ENCODE assay signal across 26 cellular contexts in genomic region chr1:2497891-2498290, GRCh38. TPM values are rescaled to one million over a fixed set of nuclear protein-coding genes. Genes with fewer than 3 reads are reported as not detected.
"Had no signal": no experiment of that assay in that cellular context is flagged by ENCODE, and none has a peak within 500 bp of the region (broad histone marks: within the 10 kb centered on the region; RNA-seq: fewer than 3 reads in every experiment).

No MANE protein-coding gene starts in this region.

- H3K4me3 ChIP-seq: SK-N-MC had no signal

- ATAC-seq: activated CD8-positive, alpha-beta T cell treated with anti-CD3 and anti-CD28 coated beads for 36 hours; activated T-cell treated with anti-CD3 and anti-CD28 coated beads, Interleukin-2, amount 50 U/mL, for 72 hours; PC-3; T-cell had no signal

- DNase-seq: activated CD4-positive, CD25-positive, alpha-beta regulatory T cell; activated CD8-positive, alpha-beta memory T cell treated with anti-CD3 and anti-CD28 coated beads, Interleukin-2, amount 50 U/mL, for 4 hours; activated CD8-positive, alpha-beta T cell treated with anti-CD3 and anti-CD28 coated beads for 36 hours; activated gamma-delta T cell treated with Interleukin-2 at 50 U/mL for 16 hours; activated naive CD4-positive, alpha-beta T cell treated with anti-CD3 and anti-CD28 coated beads, Interleukin-2, amount 10 ng/mL, durations not matched to agents 7 days and 5 days; activated naive CD8-positive, alpha-beta T cell treated with anti-CD3 and anti-CD28 coated beads for 36 hours; activated T-cell treated with anti-CD3 and anti-CD28 coated beads, Interleukin-2, amount 50 U/mL, for 72 hours; cerebellar nuclear complex; NCI-H1092 treated with DMSO at 0.1 percent for 48 hours; NCI-H1417 treated with DMSO at 0.1 percent for 48 hours; NCI-H1694; NCI-H2029; NCI-H2107; NCI-H2171 treated with DMSO at 0.1 percent for 48 hours; NCI-H226; NCI-H526; NCI-H82; PC-3; SIG-M5; T-cell had no signal

- H3K4me3 Mint-ChIP-seq: activated CD8-positive, alpha-beta T cell treated with anti-CD3 and anti-CD28 coated beads for 36 hours; activated naive CD4-positive, alpha-beta T cell treated with anti-CD3 and anti-CD28 coated beads, Interleukin-2, amount 10 ng/mL, durations not matched to agents 7 days and 5 days; activated naive CD8-positive, alpha-beta T cell treated with anti-CD3 and anti-CD28 coated beads for 36 hours; activated T-cell treated with anti-CD3 and anti-CD28 coated beads, Interleukin-2, amount 50 U/mL, for 72 hours; T-cell had no signal

- H3K27me3 Mint-ChIP-seq: activated CD8-positive, alpha-beta T cell treated with anti-CD3 and anti-CD28 coated beads for 36 hours; activated naive CD8-positive, alpha-beta T cell treated with anti-CD3 and anti-CD28 coated beads for 36 hours; T-cell had no signal

- H3K9me3 Mint-ChIP-seq: activated CD8-positive, alpha-beta T cell treated with anti-CD3 and anti-CD28 coated beads for 36 hours; activated naive CD4-positive, alpha-beta T cell treated with anti-CD3 and anti-CD28 coated beads, Interleukin-2, amount 10 ng/mL, durations not matched to agents 7 days and 5 days; activated naive CD8-positive, alpha-beta T cell treated with anti-CD3 and anti-CD28 coated beads for 36 hours; activated T-cell treated with anti-CD3 and anti-CD28 coated beads, Interleukin-2, amount 50 U/mL, for 72 hours; activated T-helper 2 cell treated with anti-CD3 and anti-CD28 coated beads, Interferon-gamma antibody, Interleukin-2, Interleukin-4, amounts not matched to agents 10 μg/mL and 5 μg/mL and 100 μg/mL, durations not matched to agents 14 hours and 24 hours and 36 hours; T-cell had no signal

- H3K36me3 Mint-ChIP-seq: activated naive CD4-positive, alpha-beta T cell treated with anti-CD3 and anti-CD28 coated beads, Interleukin-2, amount 10 ng/mL, durations not matched to agents 7 days and 5 days; activated naive CD8-positive, alpha-beta T cell treated with anti-CD3 and anti-CD28 coated beads for 36 hours; T-cell had no signal

- H3K27ac Mint-ChIP-seq: activated CD8-positive, alpha-beta T cell treated with anti-CD3 and anti-CD28 coated beads for 36 hours; activated naive CD4-positive, alpha-beta T cell treated with anti-CD3 and anti-CD28 coated beads, Interleukin-2, amount 10 ng/mL, durations not matched to agents 7 days and 5 days; activated naive CD8-positive, alpha-beta T cell treated with anti-CD3 and anti-CD28 coated beads for 36 hours; activated T-cell treated with anti-CD3 and anti-CD28 coated beads, Interleukin-2, amount 50 U/mL, for 72 hours; activated T-helper 2 cell treated with anti-CD3 and anti-CD28 coated beads, Interferon-gamma antibody, Interleukin-2, Interleukin-4, amounts not matched to agents 10 μg/mL and 5 μg/mL and 100 μg/mL, durations not matched to agents 14 hours and 24 hours and 36 hours; T-cell had no signal

- H3K27ac ChIP-seq: SK-N-MC, VCaP had no signal

RNA-seq across cellular contexts. Expression of gene PLCH2, which starts 21.8 kb away (rescaled TPM):
- total RNA-seq: NCI-H460 had no signal

RNA-seq across cellular contexts. Expression of gene HES5, which starts 32.2 kb away (rescaled TPM):
- total RNA-seq: activated CD8-positive, alpha-beta T cell treated with anti-CD3 and anti-CD28 coated beads for 36 hours; activated T-helper 2 cell treated with anti-CD3 and anti-CD28 coated beads, Interferon-gamma antibody, Interleukin-2, Interleukin-4, amounts not matched to agents 10 μg/mL and 5 μg/mL and 100 μg/mL, durations not matched to agents 14 hours and 24 hours and 36 hours; MCF 10A; NCI-H460; T-cell; T-helper 2 cell treated with Interferon-gamma antibody and Interleukin-4, amounts not matched to agents 100 ng/mL and 5 ng/mL, for 36 hours had no signal
